1 cellular context compared by ENCODE assay signal in genomic region chr3:116265976-116266584, GRCh38.
A peak's percentile ranks its signal among the peaks of the same experiment; 100 is the strongest.
TF ChIP-seq lines count a peak whose summit lies in the region.

No MANE protein-coding gene starts in this region.

TF ChIP-seq in GM12878, 131 proteins besides CTCF, POLR2A, EP300 and RAD21 (continued from another document and continues in another):
- TF ChIP-seq, protein P1, sequence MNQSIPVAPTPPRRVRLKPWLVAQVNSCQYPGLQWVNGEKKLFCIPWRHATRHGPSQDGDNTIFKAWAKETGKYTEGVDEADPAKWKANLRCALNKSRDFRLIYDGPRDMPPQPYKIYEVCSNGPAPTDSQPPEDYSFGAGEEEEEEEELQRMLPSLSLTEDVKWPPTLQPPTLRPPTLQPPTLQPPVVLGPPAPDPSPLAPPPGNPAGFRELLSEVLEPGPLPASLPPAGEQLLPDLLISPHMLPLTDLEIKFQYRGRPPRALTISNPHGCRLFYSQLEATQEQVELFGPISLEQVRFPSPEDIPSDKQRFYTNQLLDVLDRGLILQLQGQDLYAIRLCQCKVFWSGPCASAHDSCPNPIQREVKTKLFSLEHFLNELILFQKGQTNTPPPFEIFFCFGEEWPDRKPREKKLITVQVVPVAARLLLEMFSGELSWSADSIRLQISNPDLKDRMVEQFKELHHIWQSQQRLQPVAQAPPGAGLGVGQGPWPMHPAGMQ (IDR thresholded peaks at IDR 0.05; ENCODE audit: borderline replicate concordance): no peak
- TF ChIP-seq SKIL (IDR thresholded peaks at IDR 0.05; ENCODE audit: low read depth, poor library complexity, severe bottlenecking) (no peak), PBX3 (IDR thresholded peaks at IDR 0.05; ENCODE audit: insufficient replicate concordance, low read depth, low read length) (no peak), MYB (IDR thresholded peaks at IDR 0.05; ENCODE audit: borderline replicate concordance, low read depth, low read length) (no peak), CHD4 (IDR thresholded peaks at IDR 0.05) (no peak), EED (IDR thresholded peaks at IDR 0.05; ENCODE audit: low read depth) (peak; percentile 54; the same call in 1 of the 2 replicates), ZNF384 (IDR thresholded peaks at IDR 0.05; ENCODE audit: borderline replicate concordance, low read depth, low read length) (no peak), SIN3A (IDR thresholded peaks at IDR 0.05; ENCODE audit: low read depth, low read length) (no peak), SUPT20H (IDR thresholded peaks at IDR 0.05; ENCODE audit: borderline replicate concordance, control insufficient read depth, low read depth, low read length) (no peak), BMI1 (IDR thresholded peaks at IDR 0.05; ENCODE audit: borderline replicate concordance) (peak; percentile 71), TARDBP (IDR thresholded peaks at IDR 0.05; ENCODE audit: borderline replicate concordance) (no peak), PAX5 (IDR thresholded peaks at IDR 0.05; ENCODE audit: borderline replicate concordance, low read depth, low read length) (no peak), NR2C1 (IDR thresholded peaks at IDR 0.05) (0 out of 2 replicates have a peak, but pooled peaks have one; percentile 16), ZNF622 (IDR thresholded peaks at IDR 0.05) (no peak), SREBF2 (IDR thresholded peaks at IDR 0.05; ENCODE audit: low read length) (no peak), ZSCAN29 (IDR thresholded peaks at IDR 0.05) (no peak), BRCA1 (IDR thresholded peaks at IDR 0.05; ENCODE audit: low read depth, low read length) (no peak), ZBED1 (IDR thresholded peaks at IDR 0.05; ENCODE audit: borderline replicate concordance) (no peak), RELA (IDR thresholded peaks at IDR 0.05; ENCODE audit: borderline replicate concordance, partially characterized antibody) (no peak), HDAC2 (IDR thresholded peaks at IDR 0.05) (no peak), STAT3 (IDR thresholded peaks at IDR 0.05; ENCODE audit: low read depth, low read length) (no peak), TCF3 (IDR thresholded peaks at IDR 0.05; ENCODE audit: borderline replicate concordance, insufficient read depth, low read depth, low read length) (no peak), HCFC1 (IDR thresholded peaks at IDR 0.05; ENCODE audit: low read length) (no peak), JUND (IDR thresholded peaks at IDR 0.05; ENCODE audit: low read depth, low read length) (no peak; the same call in 1 of the 2 replicates), CEBPB (IDR thresholded peaks at IDR 0.05; ENCODE audit: borderline replicate concordance in 1 of 2, low read depth in 2 of 2, low read length in 2 of 2) (no peak), ATF7 (IDR thresholded peaks at IDR 0.05; ENCODE audit: low read depth) (peak; percentile 47; the same call in 1 of the 2 replicates), IRF4 (IDR thresholded peaks at IDR 0.05; ENCODE audit: low read depth, low read length) (no peak), CREM (IDR thresholded peaks at IDR 0.05; ENCODE audit: low read depth) (no peak), TCF12 (IDR thresholded peaks at IDR 0.05; ENCODE audit: low read depth, low read length) (no peak), CBFB (IDR thresholded peaks at IDR 0.05; ENCODE audit: low read depth) (no peak), STAT1 (conservative IDR thresholded peaks at IDR 0.05) (no peak), SMC3 (IDR thresholded peaks at IDR 0.05; ENCODE audit: borderline replicate concordance, low read length) (no peak), ASH2L (IDR thresholded peaks at IDR 0.05; ENCODE audit: borderline replicate concordance, low read depth) (no peak), NFYA (IDR thresholded peaks at IDR 0.05; ENCODE audit: borderline replicate concordance, low read depth, low read length) (no peak), MTA3 (IDR thresholded peaks at IDR 0.05; ENCODE audit: borderline replicate concordance, low read length) (no peak), MEF2B (IDR thresholded peaks at IDR 0.05; ENCODE audit: partially characterized antibody, poor library complexity, severe bottlenecking) (peak; percentile 92), MXI1 (IDR thresholded peaks at IDR 0.05; ENCODE audit: low read depth, low read length) (no peak), BCL11A (IDR thresholded peaks at IDR 0.05; ENCODE audit: low read depth, low read length) (no peak), SIX5 (IDR thresholded peaks at IDR 0.05; ENCODE audit: low read depth, low read length, severe bottlenecking) (no peak), BACH1 (IDR thresholded peaks at IDR 0.05; ENCODE audit: borderline replicate concordance) (no peak), E2F4 (IDR thresholded peaks at IDR 0.05; ENCODE audit: low read depth, low read length) (no peak), EGR1 (IDR thresholded peaks at IDR 0.05; ENCODE audit: borderline replicate concordance in 1 of 2, low read depth in 2 of 2, low read length in 2 of 2) (no peak), JUNB (IDR thresholded peaks at IDR 0.05) (peak; percentile 48; the same call in 1 of the 2 replicates), KDM1A (IDR thresholded peaks at IDR 0.05; ENCODE audit: borderline replicate concordance) (no peak), MYC (IDR thresholded peaks at IDR 0.05; ENCODE audit: insufficient read depth, insufficient read length, insufficient replicate concordance, low read length, severe bottlenecking) (no peak), HDGF (IDR thresholded peaks at IDR 0.05) (no peak), HSF1 (IDR thresholded peaks at IDR 0.05; ENCODE audit: low read depth, low read length) (no peak), USF1 (IDR thresholded peaks at IDR 0.05; ENCODE audit: borderline replicate concordance, extremely low read length, insufficient read depth, low read depth, low read length) (no peak), CBX5 (IDR thresholded peaks at IDR 0.05; ENCODE audit: low read depth) (no peak), EZH2 (IDR thresholded peaks at IDR 0.05; ENCODE audit: borderline replicate concordance, control insufficient read depth, low read depth, low read length) (no peak), RAD51 (IDR thresholded peaks at IDR 0.05) (no peak; the same call in 1 of the 2 replicates), IKZF2 (IDR thresholded peaks at IDR 0.05) (peak; percentile 72 to 84), POU2F2 (IDR thresholded peaks at IDR 0.05; ENCODE audit: borderline replicate concordance, low read depth, low read length) (no peak), NFXL1 (IDR thresholded peaks at IDR 0.05; ENCODE audit: borderline replicate concordance) (no peak), SRF (IDR thresholded peaks at IDR 0.05; ENCODE audit: low read depth in 2 of 2, low read length in 2 of 2) (no peak), CBX3 (IDR thresholded peaks at IDR 0.05; ENCODE audit: borderline replicate concordance, low read depth) (no peak), IRF3 (IDR thresholded peaks at IDR 0.05) (no peak), PML (IDR thresholded peaks at IDR 0.05; ENCODE audit: low read length) (no peak), TBL1XR1 (IDR thresholded peaks at IDR 0.05; ENCODE audit: low read depth, low read length) (no peak), FOXM1 (IDR thresholded peaks at IDR 0.05; ENCODE audit: low read depth, low read length) (no peak; the same call in 1 of the 2 replicates), RCOR1 (conservative IDR thresholded peaks at IDR 0.05; ENCODE audit: low read depth, low read length) (0 out of 2 replicates have a peak, but pooled peaks have one; percentile 72), SMAD5 (IDR thresholded peaks at IDR 0.05; ENCODE audit: low read depth) (no peak)
- TF ChIP-seq, protein P2, sequence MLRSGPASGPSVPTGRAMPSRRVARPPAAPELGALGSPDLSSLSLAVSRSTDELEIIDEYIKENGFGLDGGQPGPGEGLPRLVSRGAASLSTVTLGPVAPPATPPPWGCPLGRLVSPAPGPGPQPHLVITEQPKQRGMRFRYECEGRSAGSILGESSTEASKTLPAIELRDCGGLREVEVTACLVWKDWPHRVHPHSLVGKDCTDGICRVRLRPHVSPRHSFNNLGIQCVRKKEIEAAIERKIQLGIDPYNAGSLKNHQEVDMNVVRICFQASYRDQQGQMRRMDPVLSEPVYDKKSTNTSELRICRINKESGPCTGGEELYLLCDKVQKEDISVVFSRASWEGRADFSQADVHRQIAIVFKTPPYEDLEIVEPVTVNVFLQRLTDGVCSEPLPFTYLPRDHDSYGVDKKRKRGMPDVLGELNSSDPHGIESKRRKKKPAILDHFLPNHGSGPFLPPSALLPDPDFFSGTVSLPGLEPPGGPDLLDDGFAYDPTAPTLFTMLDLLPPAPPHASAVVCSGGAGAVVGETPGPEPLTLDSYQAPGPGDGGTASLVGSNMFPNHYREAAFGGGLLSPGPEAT (IDR thresholded peaks at IDR 0.05; ENCODE audit: low read depth): peak; percentile 57
- TF ChIP-seq, protein P3, sequence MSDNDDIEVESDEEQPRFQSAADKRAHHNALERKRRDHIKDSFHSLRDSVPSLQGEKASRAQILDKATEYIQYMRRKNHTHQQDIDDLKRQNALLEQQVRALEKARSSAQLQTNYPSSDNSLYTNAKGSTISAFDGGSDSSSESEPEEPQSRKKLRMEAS (IDR thresholded peaks at IDR 0.05; ENCODE audit: low read depth, low read length): no peak
- TF ChIP-seq, protein P4, sequence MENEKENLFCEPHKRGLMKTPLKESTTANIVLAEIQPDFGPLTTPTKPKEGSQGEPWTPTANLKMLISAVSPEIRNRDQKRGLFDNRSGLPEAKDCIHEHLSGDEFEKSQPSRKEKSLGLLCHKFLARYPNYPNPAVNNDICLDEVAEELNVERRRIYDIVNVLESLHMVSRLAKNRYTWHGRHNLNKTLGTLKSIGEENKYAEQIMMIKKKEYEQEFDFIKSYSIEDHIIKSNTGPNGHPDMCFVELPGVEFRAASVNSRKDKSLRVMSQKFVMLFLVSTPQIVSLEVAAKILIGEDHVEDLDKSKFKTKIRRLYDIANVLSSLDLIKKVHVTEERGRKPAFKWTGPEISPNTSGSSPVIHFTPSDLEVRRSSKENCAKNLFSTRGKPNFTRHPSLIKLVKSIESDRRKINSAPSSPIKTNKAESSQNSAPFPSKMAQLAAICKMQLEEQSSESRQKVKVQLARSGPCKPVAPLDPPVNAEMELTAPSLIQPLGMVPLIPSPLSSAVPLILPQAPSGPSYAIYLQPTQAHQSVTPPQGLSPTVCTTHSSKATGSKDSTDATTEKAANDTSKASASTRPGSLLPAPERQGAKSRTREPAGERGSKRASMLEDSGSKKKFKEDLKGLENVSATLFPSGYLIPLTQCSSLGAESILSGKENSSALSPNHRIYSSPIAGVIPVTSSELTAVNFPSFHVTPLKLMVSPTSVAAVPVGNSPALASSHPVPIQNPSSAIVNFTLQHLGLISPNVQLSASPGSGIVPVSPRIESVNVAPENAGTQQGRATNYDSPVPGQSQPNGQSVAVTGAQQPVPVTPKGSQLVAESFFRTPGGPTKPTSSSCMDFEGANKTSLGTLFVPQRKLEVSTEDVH (IDR thresholded peaks at IDR 0.05; ENCODE audit: low read depth, partially characterized antibody): no peak
